Comparison of ENCODE assay signal across 3 cellular contexts in the genomic region with DNA sequence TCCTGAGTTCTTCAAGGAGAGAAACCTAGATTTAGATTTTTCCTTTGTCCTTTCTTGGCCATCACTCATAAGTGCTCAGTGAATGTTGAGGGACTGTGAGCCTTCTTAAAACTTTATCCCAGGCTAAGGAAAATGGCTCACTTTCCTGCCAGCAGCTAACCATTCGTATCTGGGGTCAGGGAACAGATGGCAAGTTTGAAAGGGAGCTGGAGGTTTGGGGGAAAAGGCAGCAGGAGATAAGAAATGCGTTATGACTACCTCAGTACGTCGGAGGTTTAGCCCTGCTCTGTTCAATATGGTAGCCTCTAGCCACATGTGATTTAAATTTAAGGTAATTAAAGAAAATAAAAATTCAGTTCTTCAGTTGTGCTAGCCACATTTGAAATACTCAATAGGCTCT.
TF ChIP-seq lines count a peak whose summit lies in the region.

No MANE protein-coding gene starts in this region.

TF ChIP-seq in IMR-90, 13 proteins besides CTCF, POLR2A, EP300 and RAD21:
- TF ChIP-seq, protein P1, sequence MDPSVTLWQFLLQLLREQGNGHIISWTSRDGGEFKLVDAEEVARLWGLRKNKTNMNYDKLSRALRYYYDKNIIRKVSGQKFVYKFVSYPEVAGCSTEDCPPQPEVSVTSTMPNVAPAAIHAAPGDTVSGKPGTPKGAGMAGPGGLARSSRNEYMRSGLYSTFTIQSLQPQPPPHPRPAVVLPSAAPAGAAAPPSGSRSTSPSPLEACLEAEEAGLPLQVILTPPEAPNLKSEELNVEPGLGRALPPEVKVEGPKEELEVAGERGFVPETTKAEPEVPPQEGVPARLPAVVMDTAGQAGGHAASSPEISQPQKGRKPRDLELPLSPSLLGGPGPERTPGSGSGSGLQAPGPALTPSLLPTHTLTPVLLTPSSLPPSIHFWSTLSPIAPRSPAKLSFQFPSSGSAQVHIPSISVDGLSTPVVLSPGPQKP (IDR thresholded peaks at IDR 0.05; ENCODE audit: borderline replicate concordance, low read depth, low read length) = no peak
- TF ChIP-seq CEBPB (IDR thresholded peaks at IDR 0.05; ENCODE audit: low read depth, low read length) = no peak
- no peak for TF ChIP-seq RFX5 (IDR thresholded peaks at IDR 0.05; ENCODE audit: low read depth, low read length)
- no peak for TF ChIP-seq NFE2L2 (IDR thresholded peaks at IDR 0.05; ENCODE audit: low read depth, low read length)
- no peak for TF ChIP-seq RCOR1 (IDR thresholded peaks at IDR 0.05; ENCODE audit: insufficient replicate concordance, low read length)
- TF ChIP-seq, protein P2, sequence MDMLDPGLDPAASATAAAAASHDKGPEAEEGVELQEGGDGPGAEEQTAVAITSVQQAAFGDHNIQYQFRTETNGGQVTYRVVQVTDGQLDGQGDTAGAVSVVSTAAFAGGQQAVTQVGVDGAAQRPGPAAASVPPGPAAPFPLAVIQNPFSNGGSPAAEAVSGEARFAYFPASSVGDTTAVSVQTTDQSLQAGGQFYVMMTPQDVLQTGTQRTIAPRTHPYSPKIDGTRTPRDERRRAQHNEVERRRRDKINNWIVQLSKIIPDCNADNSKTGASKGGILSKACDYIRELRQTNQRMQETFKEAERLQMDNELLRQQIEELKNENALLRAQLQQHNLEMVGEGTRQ (IDR thresholded peaks at IDR 0.05; ENCODE audit: low read depth, low read length) = no peak
- TF ChIP-seq FOS (IDR thresholded peaks at IDR 0.05; ENCODE audit: low read depth, low read length) = no peak

TF ChIP-seq in H1, 55 proteins besides CTCF, POLR2A, EP300 and RAD21:
- TF ChIP-seq MAFK (IDR thresholded peaks at IDR 0.05; ENCODE audit: low read depth, low read length) (no peak), TAF7 (optimal IDR thresholded peaks at IDR 0.05; ENCODE audit: borderline replicate concordance, low read depth, low read length) (no peak), CBX8 (IDR thresholded peaks at IDR 0.05; ENCODE audit: borderline replicate concordance, low read depth, low read length) (no peak), HDAC6 (IDR thresholded peaks at IDR 0.05; ENCODE audit: low read depth, low read length) (no peak), YY1 (IDR thresholded peaks at IDR 0.05; ENCODE audit: low read depth, low read length) (no peak), RXRA (IDR thresholded peaks at IDR 0.05; ENCODE audit: insufficient read depth, low read depth, low read length) (no peak), RFX5 (IDR thresholded peaks at IDR 0.05; ENCODE audit: borderline replicate concordance, low read depth, low read length) (no peak), KDM4A (IDR thresholded peaks at IDR 0.05; ENCODE audit: low read depth, low read length, severe bottlenecking) (no peak), KDM5A (IDR thresholded peaks at IDR 0.05; ENCODE audit: low read length) (no peak), CTBP2 (IDR thresholded peaks at IDR 0.05; ENCODE audit: borderline replicate concordance, insufficient read depth, insufficient read length, low read length) (no peak), POLR2AphosphoS5 (IDR thresholded peaks at IDR 0.05; ENCODE audit: low read depth, low read length) (no peak), TEAD4 (IDR thresholded peaks at IDR 0.05; ENCODE audit: low read depth, low read length) (no peak), TAF1 (IDR thresholded peaks at IDR 0.05; ENCODE audit: low read depth, low read length) (no peak), TBP (IDR thresholded peaks at IDR 0.05; ENCODE audit: low read depth, low read length) (no peak), SIX5 (IDR thresholded peaks at IDR 0.05; ENCODE audit: low read depth, low read length) (no peak), PHF8 (conservative IDR thresholded peaks at IDR 0.05; ENCODE audit: low read depth, low read length) (no peak), SP2 (IDR thresholded peaks at IDR 0.05; ENCODE audit: low read length) (no peak), BRCA1 (IDR thresholded peaks at IDR 0.05; ENCODE audit: low read depth, low read length) (no peak)
- TF ChIP-seq, protein P3, sequence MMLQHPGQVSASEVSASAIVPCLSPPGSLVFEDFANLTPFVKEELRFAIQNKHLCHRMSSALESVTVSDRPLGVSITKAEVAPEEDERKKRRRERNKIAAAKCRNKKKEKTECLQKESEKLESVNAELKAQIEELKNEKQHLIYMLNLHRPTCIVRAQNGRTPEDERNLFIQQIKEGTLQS (IDR thresholded peaks at IDR 0.05; ENCODE audit: insufficient read depth, low read depth, low read length) = no peak

TF ChIP-seq in GM12891, 5 proteins besides CTCF, POLR2A, EP300 and RAD21:
- TF ChIP-seq TAF1 (IDR thresholded peaks at IDR 0.05; ENCODE audit: low read depth, low read length) = no peak
- TF ChIP-seq SPI1 (IDR thresholded peaks at IDR 0.05; ENCODE audit: low read depth, low read length) = no peak
- no peak for TF ChIP-seq POLR2AphosphoS5 (IDR thresholded peaks at IDR 0.05; ENCODE audit: low read depth, low read length)
- no peak for TF ChIP-seq POU2F2 (IDR thresholded peaks at IDR 0.05; ENCODE audit: low read depth, low read length)
- TF ChIP-seq PAX5 (IDR thresholded peaks at IDR 0.05; ENCODE audit: insufficient read depth, low read length, severe bottlenecking) = no peak
